In the genomic region with DNA sequence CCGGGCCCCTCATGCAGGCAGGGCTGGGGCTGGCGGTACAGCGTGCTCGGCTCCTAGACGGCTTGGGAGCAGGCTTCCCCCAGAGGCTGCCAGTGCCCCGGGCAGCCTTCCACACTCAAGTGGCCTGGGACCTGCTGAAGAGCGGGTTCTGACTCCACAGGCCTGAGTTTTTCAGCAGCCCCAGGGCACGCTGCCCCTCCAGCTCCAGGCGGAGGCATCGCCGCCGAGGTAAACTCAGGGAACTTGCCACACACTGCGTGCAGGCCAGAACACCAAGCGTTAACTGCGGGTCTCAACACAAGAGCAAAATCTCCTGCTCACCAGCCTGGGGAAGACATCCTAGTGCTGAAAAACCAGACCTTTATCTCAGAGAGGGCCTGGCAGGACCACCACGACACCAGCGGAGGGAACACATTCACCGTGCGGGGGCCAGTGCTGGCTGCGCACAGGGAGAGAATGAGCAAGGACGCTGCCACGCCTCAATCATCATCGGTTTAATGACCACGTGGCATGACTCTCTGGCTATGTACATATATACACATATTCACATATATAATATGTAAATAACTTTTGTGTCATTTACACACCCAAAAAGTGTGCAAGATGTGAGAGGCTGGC, we compare ENCODE assay signal across 24 cellular contexts. TPM values are rescaled to one million over a fixed set of nuclear protein-coding genes. Genes with fewer than 3 reads are reported as not detected.
A peak's percentile ranks its signal among the peaks of the same experiment; 100 is the strongest.
DNase-seq lines count a peak whose midpoint lies in the region; ATAC-seq and TF ChIP-seq lines count a peak whose summit lies in the region.
"Had no signal": no experiment of that assay in that cellular context is flagged by ENCODE, and none has a peak within 500 bp of the region (broad histone marks: within the 10 kb centered on the region; RNA-seq: fewer than 3 reads in every experiment).

No MANE protein-coding gene starts in this region.

- CTCF ChIA-PET in activated naive CD4-positive, alpha-beta T cell treated with anti-CD3 and anti-CD28 coated beads, Interleukin-2, amount 10 ng/mL, durations not matched to agents 7 days and 5 days (lab: Charles Lee), result interaction anchor here (0.8 kb wide), 1 partner anchor 12 kb away, joined by 4 read pairs; no protein-coding TSS in a partner anchor

- peaks cover 19% of the 10 kb centered on the region for H3K4me1 Mint-ChIP-seq in activated naive CD4-positive, alpha-beta T cell treated with anti-CD3 and anti-CD28 coated beads, Interleukin-2, amount 50 U/mL, for 24 hours
- peaks cover 12% of the 10 kb centered on the region for H3K4me1 Mint-ChIP-seq in activated naive CD4-positive, alpha-beta T cell treated with anti-CD3 and anti-CD28 coated beads, Interleukin-2, amount 10 ng/mL, durations not matched to agents 7 days and 5 days
- peaks cover 32% of the 10 kb centered on the region for H3K4me1 Mint-ChIP-seq in activated T-helper 17 cell treated with anti-CD3 and anti-CD28 coated beads, Interleukin-2, amount 50 U/mL, for 72 hours
- peaks cover 4% of the 10 kb centered on the region for H3K4me1 Mint-ChIP-seq in endodermal cell
- H3K4me1 Mint-ChIP-seq: GM23338, IgD-negative memory B cell had no signal

- peak overlapping the region; percentile 23 for H3K27ac Mint-ChIP-seq in activated naive CD4-positive, alpha-beta T cell treated with anti-CD3 and anti-CD28 coated beads, Interleukin-2, amount 50 U/mL, for 24 hours
- H3K27ac Mint-ChIP-seq in activated naive CD4-positive, alpha-beta T cell treated with anti-CD3 and anti-CD28 coated beads, Interleukin-2, amount 10 ng/mL, durations not matched to agents 7 days and 5 days, result no peak overlapping the region
- peak overlapping the region; percentile 30 for H3K27ac Mint-ChIP-seq in activated T-helper 17 cell treated with anti-CD3 and anti-CD28 coated beads, Interleukin-2, amount 50 U/mL, for 72 hours
- no peak overlapping the region for H3K27ac Mint-ChIP-seq in endodermal cell
- H3K27ac Mint-ChIP-seq: GM23338 had no signal

- H3K36me3 ChIP-seq in endodermal cell (ENCODE audit: control insufficient read depth, insufficient read depth, low read length) (peaks cover 28% of the 10 kb centered on the region), osteoblast (ENCODE audit: insufficient read depth, low read length) (peaks cover 37% of the 10 kb centered on the region), gastroesophageal sphincter (peaks cover 0 to 96% of the 10 kb centered on the region in 2 donors)

- no peak for DNase-seq in activated naive CD4-positive, alpha-beta T cell treated with anti-CD3 and anti-CD28 coated beads, Interleukin-2, amount 10 ng/mL, durations not matched to agents 7 days and 5 days
- DNase-seq in endodermal cell (peak; percentile 42), osteoblast (ENCODE audit: insufficient read length, low spot score, missing footprints) (peak; percentile 30), NCI-H2029 (lab: John Stamatoyannopoulos, UW) (no peak)
- no peak for DNase-seq in stimulated activated naive CD4-positive, alpha-beta T cell (lab: John Stamatoyannopoulos, UW)
- DNase-seq: AML-193; CD4-positive, alpha-beta memory T cell; COR-L47; NCI-H1048; NCI-H1417; NCI-H1694; NCI-H2081; NCI-H2227 treated with DMSO at 0.1 percent for 48 hours; NCI-H526 treated with DMSO at 0.1 percent for 48 hours; PC-9; SHP77 had no signal

- H3K4me3 Mint-ChIP-seq in activated naive CD4-positive, alpha-beta T cell treated with anti-CD3 and anti-CD28 coated beads, Interleukin-2, amount 50 U/mL, for 24 hours, result no peak overlapping the region
- no peak overlapping the region for H3K4me3 Mint-ChIP-seq in activated naive CD4-positive, alpha-beta T cell treated with anti-CD3 and anti-CD28 coated beads, Interleukin-2, amount 10 ng/mL, durations not matched to agents 7 days and 5 days
- H3K4me3 Mint-ChIP-seq in activated T-helper 17 cell treated with anti-CD3 and anti-CD28 coated beads, Interleukin-2, amount 50 U/mL, for 72 hours, result no peak overlapping the region
- H3K4me3 Mint-ChIP-seq in endodermal cell, result no peak overlapping the region
- H3K4me3 Mint-ChIP-seq: CD4-positive, alpha-beta memory T cell; GM23338 had no signal

- no peaks in the 10 kb centered on the region for H4K20me1 ChIP-seq in osteoblast (ENCODE audit: insufficient read depth, low read length)

- H3K79me2 ChIP-seq in osteoblast (ENCODE audit: insufficient read depth, low read length), result no peaks in the 10 kb centered on the region

- no peaks in the 10 kb centered on the region for H3K27me3 ChIP-seq in endodermal cell (ENCODE audit: control insufficient read depth, insufficient read depth, low read length, poor library complexity, severe bottlenecking)
- no peaks in the 10 kb centered on the region for H3K27me3 ChIP-seq in osteoblast (ENCODE audit: insufficient read depth, low read length)
- no peaks in the 10 kb centered on the region for H3K27me3 ChIP-seq in gastroesophageal sphincter

- TF ChIP-seq EP300 in gastroesophageal sphincter (IDR thresholded peaks at IDR 0.05), result no peak

- H3K9me3 ChIP-seq in endodermal cell (ENCODE audit: control insufficient read depth, low read length), result no peaks in the 10 kb centered on the region
- H3K9me3 ChIP-seq in osteoblast (ENCODE audit: low read depth, low read length), result no peaks in the 10 kb centered on the region
- H3K9me3 ChIP-seq in gastroesophageal sphincter, result no peaks in the 10 kb centered on the region
- H3K9me3 ChIP-seq: A549, HAP-1 had no signal

- H3K4me2 ChIP-seq in osteoblast (ENCODE audit: insufficient read depth, low read length), result no peak overlapping the region
- H3K4me2 ChIP-seq: A549, GM23338, KMS-11, PC-9 had no signal

- no peak overlapping the region for H3K4me3 ChIP-seq in endodermal cell (ENCODE audit: low read length)
- no peak overlapping the region for H3K4me3 ChIP-seq in osteoblast (ENCODE audit: insufficient read depth, low read length)
- no peak overlapping the region for H3K4me3 ChIP-seq in gastroesophageal sphincter
- H3K4me3 ChIP-seq: A549, GM23338, HAP-1, PC-9 had no signal

- no peak overlapping the region for H3K9ac ChIP-seq in endodermal cell (ENCODE audit: extremely low read depth, low read length, poor library complexity, severe bottlenecking)
- H3K9ac ChIP-seq: KMS-11 had no signal

- no peak for TF ChIP-seq POLR2A in gastroesophageal sphincter (IDR thresholded peaks at IDR 0.05)

- ATAC-seq in activated T-helper 17 cell treated with anti-CD3 and anti-CD28 coated beads, Interleukin-2, amount 50 U/mL, for 72 hours (replicated peaks), result no peak
- ATAC-seq in gastroesophageal sphincter, result no peak

- peaks cover 5% of the 10 kb centered on the region for H3K36me3 Mint-ChIP-seq in activated naive CD4-positive, alpha-beta T cell treated with anti-CD3 and anti-CD28 coated beads, Interleukin-2, amount 50 U/mL, for 24 hours
- peaks cover 22% of the 10 kb centered on the region for H3K36me3 Mint-ChIP-seq in activated naive CD4-positive, alpha-beta T cell treated with anti-CD3 and anti-CD28 coated beads, Interleukin-2, amount 10 ng/mL, durations not matched to agents 7 days and 5 days
- peaks cover 92% of the 10 kb centered on the region for H3K36me3 Mint-ChIP-seq in activated T-helper 17 cell treated with anti-CD3 and anti-CD28 coated beads, Interleukin-2, amount 50 U/mL, for 72 hours (ENCODE audit: low read depth)
- H3K36me3 Mint-ChIP-seq in endodermal cell (ENCODE audit: low read depth), result peaks cover 60% of the 10 kb centered on the region

- no peaks in the 10 kb centered on the region for H3K9me3 Mint-ChIP-seq in activated naive CD4-positive, alpha-beta T cell treated with anti-CD3 and anti-CD28 coated beads, Interleukin-2, amount 50 U/mL, for 24 hours
- H3K9me3 Mint-ChIP-seq in activated naive CD4-positive, alpha-beta T cell treated with anti-CD3 and anti-CD28 coated beads, Interleukin-2, amount 10 ng/mL, durations not matched to agents 7 days and 5 days, result no peaks in the 10 kb centered on the region
- no peaks in the 10 kb centered on the region for H3K9me3 Mint-ChIP-seq in activated T-helper 17 cell treated with anti-CD3 and anti-CD28 coated beads, Interleukin-2, amount 50 U/mL, for 72 hours
- H3K9me3 Mint-ChIP-seq in endodermal cell, result no peaks in the 10 kb centered on the region
- H3K9me3 Mint-ChIP-seq: GM23338, IgD-negative memory B cell had no signal

- WGBS in endodermal cell (ENCODE audit: insufficient coverage in 1 of 2, insufficient read length in 1 of 2), 2 experiments, result 90 to 91% methylated on average over 14 to 21 of the region's 24 CpGs
- 81 to 87% methylated on average over 5 to 11 of the region's 24 CpGs for WGBS in gastroesophageal sphincter (ENCODE audit: low coverage in 1 of 2), 2 donors

- H3K27ac ChIP-seq in endodermal cell (ENCODE audit: low read depth, low read length) (no peak overlapping the region), osteoblast (ENCODE audit: low read depth, low read length) (no peak overlapping the region), gastroesophageal sphincter (no peak overlapping the region)
- H3K27ac ChIP-seq: A549, KMS-11, PC-9 had no signal

- no peaks in the 10 kb centered on the region for H3K27me3 Mint-ChIP-seq in activated naive CD4-positive, alpha-beta T cell treated with anti-CD3 and anti-CD28 coated beads, Interleukin-2, amount 50 U/mL, for 24 hours
- H3K27me3 Mint-ChIP-seq in activated naive CD4-positive, alpha-beta T cell treated with anti-CD3 and anti-CD28 coated beads, Interleukin-2, amount 10 ng/mL, durations not matched to agents 7 days and 5 days, result no peaks in the 10 kb centered on the region
- no peaks in the 10 kb centered on the region for H3K27me3 Mint-ChIP-seq in activated T-helper 17 cell treated with anti-CD3 and anti-CD28 coated beads, Interleukin-2, amount 50 U/mL, for 72 hours
- no peaks in the 10 kb centered on the region for H3K27me3 Mint-ChIP-seq in endodermal cell (ENCODE audit: insufficient read depth)
- H3K27me3 Mint-ChIP-seq: CD4-positive, alpha-beta memory T cell; IgD-negative memory B cell had no signal

- H2AFZ ChIP-seq in osteoblast (ENCODE audit: low read length), result no peak overlapping the region
- H2AFZ ChIP-seq: GM23338, PC-9 had no signal

- TF ChIP-seq CTCF in endodermal cell (conservative IDR thresholded peaks at IDR 0.05) (no peak), osteoblast (IDR thresholded peaks at IDR 0.05; ENCODE audit: extremely low read depth, low read depth, low read length) (no peak), gastroesophageal sphincter (IDR thresholded peaks at IDR 0.05) (no peak)

- H3K4me1 ChIP-seq in endodermal cell (ENCODE audit: control insufficient read depth, insufficient read depth, low read length), result no peaks in the 10 kb centered on the region
- H3K4me1 ChIP-seq in osteoblast (ENCODE audit: insufficient read depth, low read length), result peaks cover 47% of the 10 kb centered on the region
- peaks cover 0 to 24% (median 6%) of the 10 kb centered on the region in 3 donors for H3K4me1 ChIP-seq in gastroesophageal sphincter
- H3K4me1 ChIP-seq: HAP-1 had no signal

RNA-seq across cellular contexts. Expression of a gene that starts 21.3 kb away (rescaled TPM):
- 100 to 1,000 TPM; 129 to 139 TPM for total RNA-seq in activated T-helper 17 cell treated with anti-CD3 and anti-CD28 coated beads, Interleukin-2, amount 50 U/mL, for 72 hours
- total RNA-seq in endodermal cell, result 100 to 1,000 TPM; 108 to 122 TPM
- 139 TPM for polyA plus RNA-seq in endodermal cell (2013, experiment 1 of 2)
- polyA plus RNA-seq in endodermal cell (2013, experiment 2 of 2), result 143 TPM
- total RNA-seq in osteoblast, result 94.8 and 101 TPM in 2 replicates
- total RNA-seq in gastroesophageal sphincter, result 100 to 1,000 TPM; 147 to 228 (median 150) TPM

RNA-seq across cellular contexts. Expression of a gene that starts 54.1 kb away (rescaled TPM):
- total RNA-seq in activated T-helper 17 cell treated with anti-CD3 and anti-CD28 coated beads, Interleukin-2, amount 50 U/mL, for 72 hours, result 10 to 100 TPM; 26.4 to 37.3 TPM
- 10 to 100 TPM; 18.3 to 19.5 TPM for total RNA-seq in endodermal cell
- polyA plus RNA-seq in endodermal cell (2013, experiment 1 of 2), result 11.3 TPM
- polyA plus RNA-seq in endodermal cell (2013, experiment 2 of 2), result 9.2 TPM
- total RNA-seq in osteoblast, result 10.3 and 11.2 TPM in 2 replicates
- 10 to 100 TPM in 2 of 4 donors, 1 to 10 TPM in 2; 7.8 to 28.0 (median 11.2) TPM for total RNA-seq in gastroesophageal sphincter

Comparison
In these comparisons a context has a peak if more than half of its experiments do, and no peak if none do; other contexts are left out.
1. H3K27ac Mint-ChIP-seq: peak in activated naive CD4-positive, alpha-beta T cell treated with anti-CD3 and anti-CD28 coated beads, Interleukin-2, amount 50 U/mL, for 24 hours (single experiment) and activated T-helper 17 cell treated with anti-CD3 and anti-CD28 coated beads, Interleukin-2, amount 50 U/mL, for 72 hours (single experiment); none in activated naive CD4-positive, alpha-beta T cell treated with anti-CD3 and anti-CD28 coated beads, Interleukin-2, amount 10 ng/mL, durations not matched to agents 7 days and 5 days (single experiment) and endodermal cell (single experiment).
2. DNase-seq: peak in endodermal cell (single experiment) and osteoblast (single experiment); none in activated naive CD4-positive, alpha-beta T cell treated with anti-CD3 and anti-CD28 coated beads, Interleukin-2, amount 10 ng/mL, durations not matched to agents 7 days and 5 days (single experiment), NCI-H2029 (single experiment) and stimulated activated naive CD4-positive, alpha-beta T cell (0 of 6).